7 cellular contexts compared by ENCODE assay signal in genomic region chr5:9318031-9318430, GRCh38.
"Had no signal": no experiment of that assay in that cellular context is flagged by ENCODE, and none has a peak within 500 bp of the region (broad histone marks: within the 10 kb centered on the region; RNA-seq: fewer than 3 reads in every experiment).

No MANE protein-coding gene starts in this region.

- H3K4me1 Mint-ChIP-seq: GM23338 had no signal

- H3K4me3 ChIP-seq: GM23338 had no signal

- DNase-seq: H9, HCEC 1CT, IMR-90 had no signal

- H3K4me2 ChIP-seq: GM23338 had no signal

- H2AFZ ChIP-seq: GM23338 had no signal

- H3K27ac Mint-ChIP-seq: GM23338, H9 had no signal

- H3K4me3 Mint-ChIP-seq: GM23338, H9 had no signal

- FAIRE-seq: H1, H54, HTR-8/SVneo had no signal

- ATAC-seq: GM23338 had no signal

- H3K9me3 Mint-ChIP-seq: GM23338, H9 had no signal
